9 cellular contexts compared by ENCODE assay signal in genomic region chr6:45163952-45164766, GRCh38.
DNase-seq lines count a peak whose midpoint lies in the region; ATAC-seq, FAIRE-seq and TF ChIP-seq lines count a peak whose summit lies in the region.
"Had no signal": no experiment of that assay in that cellular context is flagged by ENCODE, and none has a peak within 500 bp of the region (broad histone marks: within the 10 kb centered on the region; RNA-seq: fewer than 3 reads in every experiment).

No MANE protein-coding gene starts in this region.

- in situ Hi-C loops in GM13976 (cut with MboI; ENCODE audit: low sequenced_read_pairs, unreplicated experiment): no loop called here

- TF ChIP-seq CTCF in GM13976 (IDR thresholded peaks at IDR 0.05; ENCODE audit: borderline replicate concordance, control extremely low read depth, extremely low read depth, insufficient read depth, missing control alignments): no peak
- TF ChIP-seq CTCF in colonic mucosa (IDR thresholded peaks at IDR 0.05): no peak

- H3K36me3 ChIP-seq in colonic mucosa: no peaks in the 10 kb centered on the region

- H3K27ac ChIP-seq in epithelial cell of prostate (no peak overlapping the region), colonic mucosa (no peak overlapping the region)
- H3K27ac ChIP-seq: HL-60 had no signal

- ATAC-seq in GM21529 (IDR thresholded peaks at IDR 0.05; ENCODE audit: unreplicated experiment) (peak; percentile 93), HG03575 (IDR thresholded peaks at IDR 0.05; ENCODE audit: extremely low read depth, insufficient number of reproducible peaks, low FRiP score, unreplicated experiment) (peak; percentile 85), left cardiac atrium (no peak), HG03469 (IDR thresholded peaks at IDR 0.05; ENCODE audit: unreplicated experiment) (no peak)

- H3K9me3 ChIP-seq in colonic mucosa: no peaks in the 10 kb centered on the region

- FAIRE-seq in frontal cortex (lab: Jason Lieb, UNC): no peak

- H3K27me3 ChIP-seq in colonic mucosa: no peaks in the 10 kb centered on the region

- intact Hi-C loops in colonic mucosa (cut with DNase I) (no loop called here), left cardiac atrium (cut with DNase I) (no loop called here)

- H3K4me1 ChIP-seq in colonic mucosa: no peaks in the 10 kb centered on the region

- peak; percentile 38 for DNase-seq in GM13976 (ENCODE audit: low spot score)
- DNase-seq in epithelial cell of prostate (ENCODE audit: low read depth, low spot score): peak; percentile 34
- no peak for DNase-seq in colonic mucosa
- DNase-seq in left cardiac atrium: no peak
- no peak for DNase-seq in frontal cortex (ENCODE audit: low spot score in 2 of 2)

- H3K9ac ChIP-seq in colonic mucosa (ENCODE audit: low read depth in 2 of 2, low read length in 2 of 2): no peak overlapping the region

- H3K4me3 ChIP-seq in colonic mucosa: no peak overlapping the region

Comparison
In these comparisons a context has a peak if more than half of its experiments do, and no peak if none do; other contexts are left out.
1. DNase-seq: peak in GM13976 (single experiment) and epithelial cell of prostate (single experiment); none in colonic mucosa (single experiment), left cardiac atrium (single experiment) and frontal cortex (0 of 2).
2. ATAC-seq: peak in GM21529 (single experiment) and HG03575 (single experiment); none in left cardiac atrium (0 of 2) and HG03469 (single experiment).